Comparison of ENCODE assay signal across 8 cellular contexts in genomic region chr10:130135676-130136213, GRCh38. TPM values are rescaled to one million over a fixed set of nuclear protein-coding genes. Genes with fewer than 3 reads are reported as not detected.
DNase-seq lines count a peak whose midpoint lies in the region; ATAC-seq and TF ChIP-seq lines count a peak whose summit lies in the region.

No MANE protein-coding gene starts in this region.

- intact Hi-C loops in CD8-positive, alpha-beta T cell (cut with DNase I, micrococcal nuclease): loop anchor here (1.0 to 5.0 kb wide), 8 partner anchors 24 to 1923 kb away; partner anchors contain the start of genes MGMT (in 2 of the 2) and C10orf143 (in 1 of the 2)
- intact Hi-C loops in left colon (cut with DNase I, micrococcal nuclease) (no loop called here), thyroid gland (cut with DNase I) (no loop called here)

- H3K4me1 Mint-ChIP-seq in CD8-positive, alpha-beta T cell (ENCODE audit: low read depth): peaks cover 37% of the 10 kb centered on the region
- peaks cover 32% of the 10 kb centered on the region for H3K4me1 Mint-ChIP-seq in activated naive CD8-positive, alpha-beta T cell treated with anti-CD3 and anti-CD28 coated beads for 36 hours

- 100% methylated on average over 1 of the region's 15 CpGs for WGBS in thyroid gland, 2 donors

- CTCF ChIA-PET in CD8-positive, alpha-beta T cell (lab: Charles Lee): interaction anchor here (3.6 kb wide), 1 partner anchor 25 kb away, joined by 26 read pairs; the partner anchor contains the start of gene C10orf143

- no peak for TF ChIP-seq POLR2A in thyroid gland (IDR thresholded peaks at IDR 0.05)

- peaks cover 11% of the 10 kb centered on the region for H3K36me3 Mint-ChIP-seq in CD8-positive, alpha-beta T cell
- peaks cover 13% of the 10 kb centered on the region for H3K36me3 Mint-ChIP-seq in activated naive CD8-positive, alpha-beta T cell treated with anti-CD3 and anti-CD28 coated beads for 36 hours

- DNase-seq in CD8-positive, alpha-beta T cell: no peak
- DNase-seq in activated naive CD8-positive, alpha-beta T cell treated with anti-CD3 and anti-CD28 coated beads for 36 hours: no peak
- DNase-seq in left colon: no peak
- DNase-seq in thyroid gland: no peak
- DNase-seq in DMS153 (lab: John Stamatoyannopoulos, UW): no peak
- no peak for DNase-seq in NCI-H1694 (lab: John Stamatoyannopoulos, UW)

- no peaks in the 10 kb centered on the region for H3K36me3 ChIP-seq in CD8-positive, alpha-beta T cell (ENCODE audit: insufficient read depth, low read length)
- no peaks in the 10 kb centered on the region for H3K36me3 ChIP-seq in thyroid gland

- ATAC-seq in CD8-positive, alpha-beta T cell: no peak
- ATAC-seq in HG02852 (IDR thresholded peaks at IDR 0.05; ENCODE audit: unreplicated experiment) (peak; percentile 17), left colon (peak; percentile 9), HG03571 (IDR thresholded peaks at IDR 0.05; ENCODE audit: unreplicated experiment) (no peak)

- peaks cover 10% of the 10 kb centered on the region for H3K27me3 Mint-ChIP-seq in CD8-positive, alpha-beta T cell (ENCODE audit: low read depth)
- H3K27me3 Mint-ChIP-seq in activated naive CD8-positive, alpha-beta T cell treated with anti-CD3 and anti-CD28 coated beads for 36 hours: peaks cover 23% of the 10 kb centered on the region

- no peak for TF ChIP-seq CTCF in CD8-positive, alpha-beta T cell (IDR thresholded peaks at IDR 0.05)
- no peak for TF ChIP-seq CTCF in thyroid gland (IDR thresholded peaks at IDR 0.05)

- no peaks in the 10 kb centered on the region for H3K9me3 Mint-ChIP-seq in CD8-positive, alpha-beta T cell
- no peaks in the 10 kb centered on the region for H3K9me3 Mint-ChIP-seq in activated naive CD8-positive, alpha-beta T cell treated with anti-CD3 and anti-CD28 coated beads for 36 hours

- POLR2A ChIA-PET in CD8-positive, alpha-beta T cell (lab: Charles Lee): interaction anchor here (1.1 to 2.5 kb wide), 3 partner anchors 8 to 669 kb away, joined by 3 to 88 read pairs (median 5); partner anchors contain the start of genes C10orf143 and MGMT

- peak overlapping the region; percentile 76 for H3K4me3 ChIP-seq in CD8-positive, alpha-beta T cell (ENCODE audit: low read depth, low read length)
- H3K4me3 ChIP-seq in thyroid gland (replicated peaks in 1 of 3): peak overlapping the region; percentile 63 to 98 (median 83)

- H3K27me3 ChIP-seq in CD8-positive, alpha-beta T cell (ENCODE audit: insufficient read depth, low read length): no peaks in the 10 kb centered on the region
- no peaks in the 10 kb centered on the region for H3K27me3 ChIP-seq in thyroid gland

- H3K9me3 ChIP-seq in CD8-positive, alpha-beta T cell (ENCODE audit: low read length): no peaks in the 10 kb centered on the region
- H3K9me3 ChIP-seq in thyroid gland: no peaks in the 10 kb centered on the region

- peak overlapping the region; percentile 93 for H3K4me3 Mint-ChIP-seq in CD8-positive, alpha-beta T cell
- H3K4me3 Mint-ChIP-seq in activated naive CD8-positive, alpha-beta T cell treated with anti-CD3 and anti-CD28 coated beads for 36 hours: peak overlapping the region; percentile 91

- H3K27ac ChIP-seq in CD8-positive, alpha-beta T cell (ENCODE audit: low read depth, low read length): peak overlapping the region; percentile 61
- H3K27ac ChIP-seq in thyroid gland: peak overlapping the region; percentile 60 to 80 (median 75)

- peaks cover 31% of the 10 kb centered on the region for H3K4me1 ChIP-seq in CD8-positive, alpha-beta T cell (ENCODE audit: insufficient read depth, low read length)
- peaks cover 17 to 27% of the 10 kb centered on the region in 2 donors for H3K4me1 ChIP-seq in thyroid gland

- peak overlapping the region; percentile 35 for H3K27ac Mint-ChIP-seq in CD8-positive, alpha-beta T cell
- H3K27ac Mint-ChIP-seq in activated naive CD8-positive, alpha-beta T cell treated with anti-CD3 and anti-CD28 coated beads for 36 hours: peak overlapping the region; percentile 65

RNA-seq across cellular contexts. Expression of gene GLRX3, which starts 0.4 kb away (rescaled TPM):
- total RNA-seq in CD8-positive, alpha-beta T cell: 10 to 100 TPM; 20.7 to 23.7 TPM
- total RNA-seq in activated naive CD8-positive, alpha-beta T cell treated with anti-CD3 and anti-CD28 coated beads for 36 hours: 100 to 1,000 TPM; 142 to 146 TPM
- total RNA-seq in left colon (10 to 100 TPM; 51.1 to 54.6 TPM), thyroid gland (10 to 100 TPM; 36.3 to 41.3 (median 39.7) TPM)

RNA-seq across cellular contexts. Expression of gene C10orf143, which starts 25.1 kb away (rescaled TPM):
- total RNA-seq in CD8-positive, alpha-beta T cell: 1 to 10 TPM; 4.5 to 5.2 TPM
- 1 to 10 TPM; 3.3 to 3.8 TPM for total RNA-seq in activated naive CD8-positive, alpha-beta T cell treated with anti-CD3 and anti-CD28 coated beads for 36 hours
- 1 to 10 TPM; 3.4 to 6.9 TPM for total RNA-seq in left colon
- total RNA-seq in thyroid gland: 1 to 10 TPM; 5.0 to 8.5 (median 6.2) TPM

Comparison
In these comparisons a context has a peak if more than half of its experiments do, and no peak if none do; other contexts are left out.
1. ATAC-seq: peak in HG02852 (single experiment) and left colon (single experiment); none in CD8-positive, alpha-beta T cell (single experiment) and HG03571 (single experiment).
2. intact Hi-C loops: an anchor here in CD8-positive, alpha-beta T cell (1.0 to 5.0 kb wide); none called in left colon and thyroid gland.